8 cellular contexts compared by ENCODE assay signal in the genomic region with DNA sequence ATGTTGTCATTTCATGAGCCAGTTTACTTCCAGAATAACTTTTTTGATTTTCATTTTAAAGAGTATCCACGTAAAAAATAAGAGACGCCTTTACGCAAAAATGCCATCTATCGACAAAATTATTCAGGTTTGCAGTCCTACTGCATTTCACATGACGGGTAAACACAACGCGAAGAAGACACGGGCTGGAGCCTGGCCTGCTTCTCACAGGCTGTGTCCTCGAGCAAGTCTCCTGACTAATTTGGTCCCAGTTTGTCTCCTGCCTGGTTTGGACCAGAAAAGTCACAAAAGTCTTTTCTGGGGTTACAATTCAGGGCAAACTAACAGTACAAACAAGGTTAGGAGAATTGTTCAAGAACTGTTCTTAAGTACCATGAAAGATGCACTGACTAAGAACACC. TPM values are rescaled to one million over a fixed set of nuclear protein-coding genes. Genes with fewer than 3 reads are reported as not detected.
A peak's percentile ranks its signal among the peaks of the same experiment; 100 is the strongest.
DNase-seq lines count a peak whose midpoint lies in the region; ATAC-seq and TF ChIP-seq lines count a peak whose summit lies in the region.

No MANE protein-coding gene starts in this region.

- H3K4me2 ChIP-seq in DND-41 (ENCODE audit: insufficient read depth, low read length) (no peak overlapping the region), OCI-LY7 (ENCODE audit: low read length) (peak overlapping the region; percentile 50)

- H3K27ac ChIP-seq in DND-41 (ENCODE audit: low read length) = peak overlapping the region; percentile 52; the same call in 1 of the 2 replicates
- H3K27ac ChIP-seq in OCI-LY7 (ENCODE audit: low read depth, low read length, poor library complexity, severe bottlenecking) = peak overlapping the region; percentile 15
- H3K27ac ChIP-seq in dorsolateral prefrontal cortex = peak overlapping the region in 50 of 59 donors; percentile 8 to 90 (median 70)
- peak overlapping the region; percentile 2 to 74 (median 66) for H3K27ac ChIP-seq in sigmoid colon

- no peaks in the 10 kb centered on the region for H3K9me3 ChIP-seq in DND-41 (ENCODE audit: insufficient read depth, low read length, severe bottlenecking)
- H3K9me3 ChIP-seq in OCI-LY7 (ENCODE audit: low read length) = no peaks in the 10 kb centered on the region
- no peaks in the 10 kb centered on the region for H3K9me3 ChIP-seq in sigmoid colon

- DNase-seq in DND-41 (no peak), OCI-LY7 (ENCODE audit: low spot score) (no peak), dorsolateral prefrontal cortex (no peak), sigmoid colon (no peak), glomerular visceral epithelial cell (ENCODE audit: extremely low spot score) (no peak)
- no peak for DNase-seq in stimulated activated CD4-positive, alpha-beta T cell treated with anti-CD3 and anti-CD28 coated beads, Interleukin-4, amount 100 ng/mL, for 4 hours

- TF ChIP-seq CTCF in DND-41 (IDR thresholded peaks at IDR 0.05; ENCODE audit: borderline replicate concordance, extremely low read depth, low read length, poor library complexity, severe bottlenecking) (no peak), OCI-LY7 (conservative IDR thresholded peaks at IDR 0.05; ENCODE audit: low read length) (no peak), dorsolateral prefrontal cortex (IDR thresholded peaks at IDR 0.05 in 54 of 56, conservative IDR thresholded peaks at IDR 0.05 in 2 of 56; ENCODE audit: low read depth in 1 of 56, partially characterized antibody in 56 of 56) (no peak), sigmoid colon (IDR thresholded peaks at IDR 0.05) (no peak)

- WGBS in sigmoid colon, 2 donors = 87 to 88% methylated on average over 9 of the region's 9 CpGs

- BruUV-seq in OCI-LY7 (replicated peaks; lab: Mats Ljungman, UMichigan) = no TSS peak

- H2AFZ ChIP-seq in DND-41 (ENCODE audit: low read depth, low read length) (no peak overlapping the region), OCI-LY7 (ENCODE audit: low read length) (no peak overlapping the region)

- no peak overlapping the region for H3K9ac ChIP-seq in DND-41 (ENCODE audit: low read depth, low read length)

- H3K4me1 ChIP-seq in DND-41 (ENCODE audit: insufficient read depth, low read length) (peaks cover 68% of the 10 kb centered on the region), OCI-LY7 (ENCODE audit: insufficient read depth, low read length, poor library complexity, severe bottlenecking) (peaks cover 27% of the 10 kb centered on the region), sigmoid colon (peaks cover 0 to 46% (median 28%) of the 10 kb centered on the region in 4 donors)

- intact Hi-C loops in OCI-LY7 (cut with micrococcal nuclease; ENCODE audit: unreplicated experiment) = no loop called here
- intact Hi-C loops in dorsolateral prefrontal cortex (cut with DNase I) = loop anchor here (5.0 to 10.0 kb wide), 2 partner anchors 52 to 55 kb away; partner anchors contain the start of gene CHSY1 (in 2 of the 2)
- intact Hi-C loops in sigmoid colon (cut with DNase I) = no loop called here

- H3K79me2 ChIP-seq in DND-41 (ENCODE audit: insufficient read depth, low read length) (peaks cover 74% of the 10 kb centered on the region), OCI-LY7 (ENCODE audit: insufficient read depth, low read depth, low read length) (no peaks in the 10 kb centered on the region)

- H3K4me3 ChIP-seq in DND-41 (ENCODE audit: low read depth in 1 of 2, low read length in 2 of 2) (no peak overlapping the region), OCI-LY7 (ENCODE audit: low read depth, low read length, poor library complexity, severe bottlenecking) (peak overlapping the region; percentile 8), dorsolateral prefrontal cortex (peak overlapping the region in 9 of 59 donors; percentile 3 to 35 (median 14)), sigmoid colon (no peak overlapping the region)

- no peaks in the 10 kb centered on the region for H3K9me2 ChIP-seq in OCI-LY7 (ENCODE audit: insufficient read depth, low read length)

- no peak for TF ChIP-seq EP300 in sigmoid colon (IDR thresholded peaks at IDR 0.05)

- H3K36me3 ChIP-seq in DND-41 (ENCODE audit: insufficient read depth, low read length) = no peaks in the 10 kb centered on the region
- no peaks in the 10 kb centered on the region for H3K36me3 ChIP-seq in OCI-LY7 (ENCODE audit: insufficient read depth, low read length)
- no peaks in the 10 kb centered on the region for H3K36me3 ChIP-seq in sigmoid colon

- H3K27me3 ChIP-seq in DND-41 (ENCODE audit: insufficient read depth, low read length, poor library complexity) (no peaks in the 10 kb centered on the region), dorsolateral prefrontal cortex (no peaks in the 10 kb centered on the region), sigmoid colon (no peaks in the 10 kb centered on the region)

- POLR2A ChIA-PET in OCI-LY7 (lab: Charles Lee) = no interaction called here

- CTCF ChIA-PET in OCI-LY7 (lab: Charles Lee; ENCODE audit: unreplicated experiment) = no interaction called here

- H4K20me1 ChIP-seq in DND-41 (ENCODE audit: insufficient read depth, low read length) (peaks cover 67% of the 10 kb centered on the region), OCI-LY7 (ENCODE audit: insufficient read depth, low read length) (no peaks in the 10 kb centered on the region)

- ATAC-seq in DND-41 (ENCODE audit: insufficient read depth, low read depth) (no peak), GM19397 (IDR thresholded peaks at IDR 0.05; ENCODE audit: unreplicated experiment) (no peak), HG02938 (IDR thresholded peaks at IDR 0.05; ENCODE audit: unreplicated experiment) (no peak)

- TF ChIP-seq POLR2A in sigmoid colon (IDR thresholded peaks at IDR 0.05) = no peak

RNA-seq across cellular contexts. Expression of gene CHSY1, which starts 51.7 kb away (rescaled TPM):
- 3.2 and 5.0 TPM in 2 replicates for total RNA-seq in OCI-LY7 (2014; rRNA removed; shearing (Covaris generic))
- total RNA-seq in OCI-LY7 (2022) (11.4 and 14.3 TPM in 2 replicates), dorsolateral prefrontal cortex (10 to 100 TPM; 16.3 to 47.8 (median 26.7) TPM), sigmoid colon (10 to 100 TPM; 11.2 to 13.6 (median 12.6) TPM)
- 1 to 10 TPM; 1.8 to 8.2 (median 2.3) TPM for polyA plus RNA-seq in sigmoid colon

Comparison
In these comparisons a context has a peak if more than half of its experiments do, and no peak if none do; other contexts are left out.
1. H3K27ac ChIP-seq: peak in every context shown above with its lines; median percentile 70 in dorsolateral prefrontal cortex; 66 in sigmoid colon; 52 in DND-41; 15 in OCI-LY7.
2. intact Hi-C loops: an anchor here in dorsolateral prefrontal cortex (5.0 to 10.0 kb wide); none called in OCI-LY7 and sigmoid colon.